Comparison of ENCODE assay signal across 18 cellular contexts in genomic region chr11:61864814-61865775, GRCh38. TPM values are rescaled to one million over a fixed set of nuclear protein-coding genes. Genes with fewer than 3 reads are reported as not detected.
A peak's percentile ranks its signal among the peaks of the same experiment; 100 is the strongest.
DNase-seq lines count a peak whose midpoint lies in the region; ATAC-seq and TF ChIP-seq lines count a peak whose summit lies in the region.
"Had no signal": no experiment of that assay in that cellular context is flagged by ENCODE, and none has a peak within 500 bp of the region (broad histone marks: within the 10 kb centered on the region; RNA-seq: fewer than 3 reads in every experiment).

No MANE protein-coding gene starts in this region.

- CTCF ChIA-PET in WTC11 (lab: Charles Lee) = interaction anchor here (0.6 to 1.8 kb wide), 3 partner anchors 34 to 553 kb away, joined by 3 to 6 read pairs (median 4); no protein-coding TSS in a partner anchor

- intact Hi-C loops in uterus (cut with DNase I; ENCODE audit: low total_unique reads) = no loop called here

- peaks cover under 1% of the 10 kb centered on the region for H3K27me3 Mint-ChIP-seq in stimulated activated naive CD8-positive, alpha-beta T cell treated with anti-CD3 and anti-CD28 coated beads, Interleukin-15, amount 100 ng/mL, for 72 hours
- H3K27me3 Mint-ChIP-seq in WTC11 (ENCODE audit: low read depth) (no peaks in the 10 kb centered on the region), nephron progenitor cell (ENCODE audit: low read depth, poor library complexity) (no peaks in the 10 kb centered on the region)

- peak; percentile 7 for ATAC-seq in stimulated activated naive CD8-positive, alpha-beta T cell treated with anti-CD3 and anti-CD28 coated beads, Interleukin-15, Interleukin-2, amounts not matched to agents 100 U/mL and 50 U/mL, for 24 hours
- ATAC-seq in stimulated activated naive CD8-positive, alpha-beta T cell treated with anti-CD3 and anti-CD28 coated beads, Interleukin-15, amount 100 ng/mL, for 72 hours = no peak
- ATAC-seq in WTC11 (no peak), GM18519 (IDR thresholded peaks at IDR 0.05; ENCODE audit: low FRiP score, unreplicated experiment) (no peak), HG03565 (IDR thresholded peaks at IDR 0.05; ENCODE audit: unreplicated experiment) (no peak)
- ATAC-seq: A549, HepG2 had no signal

- no peaks in the 10 kb centered on the region for H3K36me3 ChIP-seq in uterus

- H3K4me3 ChIP-seq in uterus = no peak overlapping the region
- H3K4me3 ChIP-seq: A549 had no signal

- TF ChIP-seq CTCF in WTC11 (IDR thresholded peaks at IDR 0.05) = no peak
- TF ChIP-seq CTCF in nephron progenitor cell (IDR thresholded peaks at IDR 0.05) = no peak
- no peak for TF ChIP-seq CTCF in uterus (IDR thresholded peaks at IDR 0.05)

- H3K4me1 Mint-ChIP-seq in stimulated activated naive CD8-positive, alpha-beta T cell treated with anti-CD3 and anti-CD28 coated beads, Interleukin-15, amount 100 ng/mL, for 72 hours = peaks cover 5% of the 10 kb centered on the region
- peaks cover 7% of the 10 kb centered on the region for H3K4me1 Mint-ChIP-seq in WTC11
- H3K4me1 Mint-ChIP-seq in nephron progenitor cell = peaks cover 13% of the 10 kb centered on the region

- peak overlapping the region in 1 of 2 donors; percentile 27 for H3K27ac Mint-ChIP-seq in stimulated activated naive CD8-positive, alpha-beta T cell treated with anti-CD3 and anti-CD28 coated beads, Interleukin-15, amount 100 ng/mL, for 72 hours
- H3K27ac Mint-ChIP-seq in WTC11 (peak overlapping the region; percentile 34; the same call in 1 of the 2 replicates), nephron progenitor cell (peak overlapping the region; percentile 61)

- POLR2A ChIA-PET in WTC11 (lab: Charles Lee) = no interaction called here

- H3K27me3 ChIP-seq in uterus = no peaks in the 10 kb centered on the region

- no peaks in the 10 kb centered on the region for H3K9me3 Mint-ChIP-seq in stimulated activated naive CD8-positive, alpha-beta T cell treated with anti-CD3 and anti-CD28 coated beads, Interleukin-15, amount 100 ng/mL, for 72 hours
- H3K9me3 Mint-ChIP-seq in WTC11 (no peaks in the 10 kb centered on the region), nephron progenitor cell (no peaks in the 10 kb centered on the region)

- H3K9me3 ChIP-seq in uterus = no peaks in the 10 kb centered on the region
- H3K9me3 ChIP-seq: A549 had no signal

- no peak for DNase-seq in stimulated activated naive CD8-positive, alpha-beta T cell treated with anti-CD3 and anti-CD28 coated beads, Interleukin-15, Interleukin-2, amounts not matched to agents 100 U/mL and 50 U/mL, for 24 hours
- DNase-seq in stimulated activated naive CD8-positive, alpha-beta T cell treated with anti-CD3 and anti-CD28 coated beads, Interleukin-15, amount 100 ng/mL, for 72 hours = no peak
- DNase-seq in WTC11 (ENCODE audit: low spot score) (no peak), nephron progenitor cell (no peak), uterus (no peak)
- DNase-seq: C1 segment of cervical spinal cord, DMS79, HCEC 1CT, KG1, MV-4-11, NCI-H1417, NCI-H187, NCI-H2107, NCI-H524 treated with DMSO at 0.1 percent for 48 hours had no signal

- TF ChIP-seq POLR2A in uterus (IDR thresholded peaks at IDR 0.05) = no peak

- H3K4me3 Mint-ChIP-seq in stimulated activated naive CD8-positive, alpha-beta T cell treated with anti-CD3 and anti-CD28 coated beads, Interleukin-15, amount 100 ng/mL, for 72 hours = no peak overlapping the region
- H3K4me3 Mint-ChIP-seq in WTC11 (no peak overlapping the region), nephron progenitor cell (no peak overlapping the region)

- no peak overlapping the region for H3K27ac ChIP-seq in uterus
- H3K27ac ChIP-seq: A549 had no signal

- no peaks in the 10 kb centered on the region for H3K4me1 ChIP-seq in uterus

- H3K36me3 Mint-ChIP-seq in WTC11 (peaks cover 40% of the 10 kb centered on the region), nephron progenitor cell (ENCODE audit: low read depth) (peaks cover 39% of the 10 kb centered on the region)

TF ChIP-seq in WTC11, 78 proteins besides CTCF, POLR2A, EP300 and RAD21 (continues in another document):
- TF ChIP-seq ZNF138 (CRISPR knock-in tag; conservative IDR thresholded peaks at IDR 0.05) = no peak
- TF ChIP-seq, protein P1, sequence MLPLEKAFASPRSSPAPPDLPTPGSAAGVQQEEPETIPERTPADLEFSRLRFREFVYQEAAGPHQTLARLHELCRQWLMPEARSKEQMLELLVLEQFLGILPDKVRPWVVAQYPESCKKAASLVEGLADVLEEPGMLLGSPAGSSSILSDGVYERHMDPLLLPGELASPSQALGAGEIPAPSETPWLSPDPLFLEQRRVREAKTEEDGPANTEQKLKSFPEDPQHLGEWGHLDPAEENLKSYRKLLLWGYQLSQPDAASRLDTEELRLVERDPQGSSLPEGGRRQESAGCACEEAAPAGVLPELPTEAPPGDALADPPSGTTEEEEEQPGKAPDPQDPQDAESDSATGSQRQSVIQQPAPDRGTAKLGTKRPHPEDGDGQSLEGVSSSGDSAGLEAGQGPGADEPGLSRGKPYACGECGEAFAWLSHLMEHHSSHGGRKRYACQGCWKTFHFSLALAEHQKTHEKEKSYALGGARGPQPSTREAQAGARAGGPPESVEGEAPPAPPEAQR (CRISPR knock-in tag; IDR thresholded peaks at IDR 0.05) = no peak
- no peak for TF ChIP-seq MAX (CRISPR knock-in tag; IDR thresholded peaks at IDR 0.05)
- no peak for TF ChIP-seq CREB1 (CRISPR knock-in tag; IDR thresholded peaks at IDR 0.05)
- TF ChIP-seq, protein P2, sequence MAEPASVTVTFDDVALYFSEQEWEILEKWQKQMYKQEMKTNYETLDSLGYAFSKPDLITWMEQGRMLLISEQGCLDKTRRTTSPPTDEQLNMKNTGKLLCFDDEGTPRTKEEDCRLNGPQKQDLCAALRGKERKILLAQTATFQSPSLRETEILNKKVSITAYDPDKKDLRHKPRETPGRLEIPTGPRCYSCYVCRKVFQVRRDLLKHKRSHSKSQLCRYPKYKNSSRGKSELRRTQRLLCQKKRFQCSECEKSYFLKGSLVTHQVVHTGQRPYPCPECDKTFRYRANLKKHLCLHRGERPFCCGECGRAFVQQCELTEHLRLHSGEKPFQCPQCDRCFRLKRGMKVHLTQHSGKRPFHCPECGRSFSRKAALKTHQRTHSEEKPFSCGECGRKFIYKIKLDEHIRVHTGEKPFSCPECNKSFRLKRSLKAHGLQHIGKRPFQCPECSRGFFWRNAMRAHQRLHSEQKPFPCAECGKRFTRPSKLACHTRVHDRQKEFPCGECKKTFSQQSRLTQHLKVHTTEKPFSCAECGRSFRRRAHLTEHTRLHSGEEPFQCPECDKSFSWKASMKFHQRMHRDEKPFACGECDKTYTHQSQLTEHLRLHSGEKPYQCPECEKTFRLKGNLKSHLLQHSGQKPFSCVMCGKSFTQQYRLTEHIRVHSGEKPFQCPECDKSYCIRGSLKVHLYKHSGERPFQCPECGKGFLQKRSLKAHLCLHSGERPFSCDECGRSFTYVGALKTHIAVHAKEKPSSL (CRISPR knock-in tag; conservative IDR thresholded peaks at IDR 0.05) = no peak
- no peak for TF ChIP-seq E2F4 (CRISPR knock-in tag; IDR thresholded peaks at IDR 0.05; ENCODE audit: borderline replicate concordance, low read depth)
- TF ChIP-seq IRF2 (CRISPR knock-in tag; IDR thresholded peaks at IDR 0.05; ENCODE audit: borderline replicate concordance, low read depth) = no peak
- TF ChIP-seq, protein P3, sequence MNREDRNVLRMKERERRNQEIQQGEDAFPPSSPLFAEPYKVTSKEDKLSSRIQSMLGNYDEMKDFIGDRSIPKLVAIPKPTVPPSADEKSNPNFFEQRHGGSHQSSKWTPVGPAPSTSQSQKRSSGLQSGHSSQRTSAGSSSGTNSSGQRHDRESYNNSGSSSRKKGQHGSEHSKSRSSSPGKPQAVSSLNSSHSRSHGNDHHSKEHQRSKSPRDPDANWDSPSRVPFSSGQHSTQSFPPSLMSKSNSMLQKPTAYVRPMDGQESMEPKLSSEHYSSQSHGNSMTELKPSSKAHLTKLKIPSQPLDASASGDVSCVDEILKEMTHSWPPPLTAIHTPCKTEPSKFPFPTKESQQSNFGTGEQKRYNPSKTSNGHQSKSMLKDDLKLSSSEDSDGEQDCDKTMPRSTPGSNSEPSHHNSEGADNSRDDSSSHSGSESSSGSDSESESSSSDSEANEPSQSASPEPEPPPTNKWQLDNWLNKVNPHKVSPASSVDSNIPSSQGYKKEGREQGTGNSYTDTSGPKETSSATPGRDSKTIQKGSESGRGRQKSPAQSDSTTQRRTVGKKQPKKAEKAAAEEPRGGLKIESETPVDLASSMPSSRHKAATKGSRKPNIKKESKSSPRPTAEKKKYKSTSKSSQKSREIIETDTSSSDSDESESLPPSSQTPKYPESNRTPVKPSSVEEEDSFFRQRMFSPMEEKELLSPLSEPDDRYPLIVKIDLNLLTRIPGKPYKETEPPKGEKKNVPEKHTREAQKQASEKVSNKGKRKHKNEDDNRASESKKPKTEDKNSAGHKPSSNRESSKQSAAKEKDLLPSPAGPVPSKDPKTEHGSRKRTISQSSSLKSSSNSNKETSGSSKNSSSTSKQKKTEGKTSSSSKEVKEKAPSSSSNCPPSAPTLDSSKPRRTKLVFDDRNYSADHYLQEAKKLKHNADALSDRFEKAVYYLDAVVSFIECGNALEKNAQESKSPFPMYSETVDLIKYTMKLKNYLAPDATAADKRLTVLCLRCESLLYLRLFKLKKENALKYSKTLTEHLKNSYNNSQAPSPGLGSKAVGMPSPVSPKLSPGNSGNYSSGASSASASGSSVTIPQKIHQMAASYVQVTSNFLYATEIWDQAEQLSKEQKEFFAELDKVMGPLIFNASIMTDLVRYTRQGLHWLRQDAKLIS (CRISPR knock-in tag; IDR thresholded peaks at IDR 0.05; ENCODE audit: borderline replicate concordance) = no peak
- no peak for TF ChIP-seq NFATC4 (CRISPR knock-in tag; IDR thresholded peaks at IDR 0.05)
- TF ChIP-seq ZNF263 (CRISPR knock-in tag; IDR thresholded peaks at IDR 0.05; ENCODE audit: low read depth) = no peak

RNA-seq across cellular contexts. Expression of gene FADS3, which starts 26.2 kb away (rescaled TPM):
- total RNA-seq in WTC11 (2021) (47.4 to 50.0 TPM (median 49.3 TPM) in 3 replicates), uterus (10 to 100 TPM; 18.2 to 74.6 (median 32.0) TPM)

RNA-seq across cellular contexts. Expression of gene FADS2, which starts 37.0 kb away (rescaled TPM):
- 416 to 423 TPM (median 422 TPM) in 3 replicates for total RNA-seq in WTC11 (2021)
- 100 to 1,000 TPM in 2 of 4 donors, 10 to 100 TPM in 2; 13.5 to 117 (median 84.9) TPM for total RNA-seq in uterus

RNA-seq across cellular contexts. Expression of gene FADS1, which starts 48.3 kb away (rescaled TPM):
- 105 to 108 TPM (median 105 TPM) in 3 replicates for total RNA-seq in WTC11 (2021)
- 10 to 100 TPM; 23.8 to 57.1 (median 38.3) TPM for total RNA-seq in uterus

RNA-seq across cellular contexts. Expression of gene RAB3IL1, which starts 52.3 kb away (rescaled TPM):
- total RNA-seq in WTC11 (2021) = 7.2 to 11.1 TPM (median 8.9 TPM) in 3 replicates
- total RNA-seq in uterus = 10 to 100 TPM; 12.6 to 60.3 (median 26.8) TPM
